ENCODE assay signal across 8 cellular contexts in the genomic region with DNA sequence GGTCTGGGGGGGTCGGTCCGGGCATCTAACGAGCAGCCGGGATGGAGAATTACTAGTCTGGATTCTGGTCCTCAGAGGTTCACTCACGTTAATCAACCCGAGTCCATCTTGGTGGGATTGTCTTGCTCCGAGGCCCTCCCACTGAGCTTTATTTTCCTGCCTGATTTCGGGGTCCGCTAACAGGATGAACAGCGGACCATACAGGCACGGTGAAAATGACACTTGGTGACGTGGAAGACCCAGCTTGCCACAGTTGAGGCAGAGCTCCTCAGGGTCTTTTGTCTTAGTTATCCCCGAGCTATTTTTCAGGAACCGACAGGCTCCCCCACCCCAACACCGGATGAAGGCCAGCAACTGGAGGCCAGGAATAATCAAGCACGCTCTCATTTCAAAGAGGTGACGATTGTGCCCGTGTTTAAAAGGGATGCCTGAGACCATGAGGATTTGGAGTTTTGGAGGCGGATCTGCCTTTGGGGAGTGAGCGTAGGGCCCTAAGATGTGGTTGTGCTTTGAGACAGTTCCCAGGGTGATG. TPM values are rescaled to one million over a fixed set of nuclear protein-coding genes. Genes with fewer than 3 reads are reported as not detected.
A peak's percentile ranks its signal among the peaks of the same experiment; 100 is the strongest.
DNase-seq lines count a peak whose midpoint lies in the region; ATAC-seq and TF ChIP-seq lines count a peak whose summit lies in the region.

No MANE protein-coding gene starts in this region.

- H3K27ac ChIP-seq in BLaER1 = no peak overlapping the region

- TF ChIP-seq CTCF in HFFc6 (IDR thresholded peaks at IDR 0.05) = no peak

- H3K9ac ChIP-seq in BLaER1 = no peak overlapping the region
- peak overlapping the region; percentile 91 for H3K9ac ChIP-seq in adipocyte (ENCODE audit: low read length)

- H3K4me1 ChIP-seq in BLaER1 (no peaks in the 10 kb centered on the region), adipocyte (ENCODE audit: control insufficient read depth, insufficient read depth, low read length) (peaks cover 5% of the 10 kb centered on the region)

- H3K36me3 ChIP-seq in BLaER1 (no peaks in the 10 kb centered on the region), adipocyte (ENCODE audit: control insufficient read depth, insufficient read depth, low read length, severe bottlenecking) (no peaks in the 10 kb centered on the region)

- H3K4me2 ChIP-seq in BLaER1 = peak overlapping the region; percentile 73

- H3K9me3 ChIP-seq in BLaER1 (no peaks in the 10 kb centered on the region), adipocyte (ENCODE audit: control insufficient read depth, low read length) (no peaks in the 10 kb centered on the region)

- peak overlapping the region; percentile 69 for H3K27ac Mint-ChIP-seq in HFFc6

- no peaks in the 10 kb centered on the region for H3K9me3 Mint-ChIP-seq in HFFc6

- H3K4me1 Mint-ChIP-seq in HFFc6 (ENCODE audit: low read depth) = peaks cover 9% of the 10 kb centered on the region

- H4K20me1 ChIP-seq in BLaER1 = no peaks in the 10 kb centered on the region

- H3K27me3 ChIP-seq in BLaER1 (peaks cover 9% of the 10 kb centered on the region; the same call in 1 of the 2 replicates), adipocyte (replicated peaks; ENCODE audit: control insufficient read depth, insufficient read depth, low read length) (no peaks in the 10 kb centered on the region)

- ATAC-seq in sciatic nerve = peak; percentile 81

- H3K27me3 Mint-ChIP-seq in HFFc6 (ENCODE audit: insufficient read depth) = no peaks in the 10 kb centered on the region; the same call in 1 of the 2 replicates

- H3K4me3 Mint-ChIP-seq in HFFc6 = peak overlapping the region; percentile 73

- DNase-seq in HFFc6 (no peak), adipocyte (ENCODE audit: low read depth) (no peak), hippocampal formation (lab: John Stamatoyannopoulos, UW) (peak; percentile 47 to 75), sciatic nerve (ENCODE audit: low spot score) (no peak), NCI-H2196 (lab: John Stamatoyannopoulos, UW; ENCODE audit: unreplicated experiment) (no peak), NCI-H345 (lab: John Stamatoyannopoulos, UW) (no peak), NK-92 (lab: John Stamatoyannopoulos, UW; ENCODE audit: unreplicated experiment) (no peak)

- intact Hi-C loops in sciatic nerve (cut with DNase I) = no loop called here

- H3K36me3 Mint-ChIP-seq in HFFc6 (ENCODE audit: low read depth) = no peaks in the 10 kb centered on the region

- H3K4me3 ChIP-seq in BLaER1 = peak overlapping the region; percentile 53
- peak overlapping the region; percentile 77 for H3K4me3 ChIP-seq in adipocyte (ENCODE audit: low read length)

RNA-seq across cellular contexts. Expression of gene LRRD1, which starts 0.5 kb away (rescaled TPM):
- not detected for total RNA-seq in HFFc6 (2021; fragmentation: NEBNext Ultra II Directional; extraction: Animal tissue kit (Norgen Biotek cat#: 25700))
- total RNA-seq in sciatic nerve = not detected

RNA-seq across cellular contexts. Expression of gene CYP51A1, which starts 45.2 kb away (rescaled TPM):
- 10 to 100 TPM; 34.9 to 43.8 (median 38.2) TPM for total RNA-seq in HFFc6 (2021; fragmentation: NEBNext Ultra II Directional; extraction: Animal tissue kit (Norgen Biotek cat#: 25700))
- total RNA-seq in sciatic nerve = 101 TPM

Comparison
In these comparisons a context has a peak if more than half of its experiments do, and no peak if none do; other contexts are left out.
1. DNase-seq: peak in hippocampal formation (2 of 2); none in HFFc6 (single experiment), adipocyte (single experiment), sciatic nerve (single experiment), NCI-H2196 (single experiment), NCI-H345 (single experiment) and NK-92 (single experiment).